17 cellular contexts compared by ENCODE assay signal in genomic region chr16:57997528-57998265, GRCh38. TPM values are rescaled to one million over a fixed set of nuclear protein-coding genes. Genes with fewer than 3 reads are reported as not detected.
A peak's percentile ranks its signal among the peaks of the same experiment; 100 is the strongest.
DNase-seq lines count a peak whose midpoint lies in the region; ATAC-seq lines count a peak whose summit lies in the region.
"Had no signal": no experiment of that assay in that cellular context is flagged by ENCODE, and none has a peak within 500 bp of the region (broad histone marks: within the 10 kb centered on the region; RNA-seq: fewer than 3 reads in every experiment).

No MANE protein-coding gene starts in this region.

- H3K79me2 ChIP-seq in mesendoderm (ENCODE audit: control insufficient read depth, insufficient read depth, low read length) = peaks cover 5% of the 10 kb centered on the region

- H2BK5ac ChIP-seq in mesendoderm (ENCODE audit: low read length) = no peak overlapping the region

- no peak overlapping the region for H4K8ac ChIP-seq in mesendoderm (ENCODE audit: low read depth, low read length)

- no peak overlapping the region for H4K5ac ChIP-seq in mesendoderm (ENCODE audit: low read length)

- H3K27me3 Mint-ChIP-seq in CD8-positive, alpha-beta memory T cell = no peaks in the 10 kb centered on the region
- H3K27me3 Mint-ChIP-seq in activated naive CD8-positive, alpha-beta T cell treated with anti-CD3 and anti-CD28 coated beads, Interleukin-2, amount 10 ng/mL, durations not matched to agents 7 days and 5 days = no peaks in the 10 kb centered on the region

- H2BK120ac ChIP-seq in mesendoderm (ENCODE audit: low read depth, low read length) = no peak overlapping the region

- H3K79me1 ChIP-seq in mesendoderm (ENCODE audit: low read length) = peaks cover 8% of the 10 kb centered on the region

- H3K9me3 Mint-ChIP-seq in CD8-positive, alpha-beta memory T cell = no peaks in the 10 kb centered on the region
- H3K9me3 Mint-ChIP-seq in activated naive CD8-positive, alpha-beta T cell treated with anti-CD3 and anti-CD28 coated beads, Interleukin-2, amount 10 ng/mL, durations not matched to agents 7 days and 5 days = no peaks in the 10 kb centered on the region
- H3K9me3 Mint-ChIP-seq: activated naive CD4-positive, alpha-beta T cell treated with anti-CD3 and anti-CD28 coated beads, Interleukin-2, amount 50 U/mL, for 72 hours had no signal

- no CpG with 5 or more reads among the region's 36 CpGs for WGBS in mesendoderm (ENCODE audit: extremely low coverage, insufficient coverage, low lambda C conversion rate)

- peak overlapping the region; percentile 86 to 96 (median 94) for H3K27ac Mint-ChIP-seq in CD8-positive, alpha-beta memory T cell
- peak overlapping the region; percentile 88 for H3K27ac Mint-ChIP-seq in activated naive CD8-positive, alpha-beta T cell treated with anti-CD3 and anti-CD28 coated beads, Interleukin-2, amount 10 ng/mL, durations not matched to agents 7 days and 5 days

- peaks cover 0 to 61% (median 0%) of the 10 kb centered on the region in 3 donors for H3K36me3 Mint-ChIP-seq in CD8-positive, alpha-beta memory T cell
- H3K36me3 Mint-ChIP-seq in activated naive CD8-positive, alpha-beta T cell treated with anti-CD3 and anti-CD28 coated beads, Interleukin-2, amount 10 ng/mL, durations not matched to agents 7 days and 5 days = peaks cover 6% of the 10 kb centered on the region
- H3K36me3 Mint-ChIP-seq: activated naive CD4-positive, alpha-beta T cell treated with anti-CD3 and anti-CD28 coated beads, Interleukin-2, amount 50 U/mL, for 72 hours had no signal

- H3K56ac ChIP-seq in mesendoderm (ENCODE audit: low read length) = peak overlapping the region; percentile 76

- H4K20me1 ChIP-seq in BLaER1 = peaks cover 72% of the 10 kb centered on the region

- CTCF ChIA-PET in CD8-positive, alpha-beta memory T cell (lab: Charles Lee) = interaction anchor here (0.6 to 4.7 kb wide), 5 partner anchors 11 to 421 kb away, joined by 4 to 36 read pairs (median 4); no protein-coding TSS in a partner anchor

- POLR2A ChIA-PET in CD8-positive, alpha-beta memory T cell (lab: Charles Lee) = interaction anchor here (2.6 kb wide), 1 partner anchor 13 kb away, joined by 9 read pairs; no protein-coding TSS in a partner anchor
- POLR2A ChIA-PET in activated naive CD8-positive, alpha-beta T cell treated with anti-CD3 and anti-CD28 coated beads, Interleukin-2, amount 10 ng/mL, durations not matched to agents 7 days and 5 days (lab: Charles Lee) = interaction anchor here (0.9 to 1.2 kb wide), 4 partner anchors 18 to 421 kb away, joined by 3 to 5 read pairs (median 4); partner anchors contain the start of gene CFAP20

- peaks cover 48% of the 10 kb centered on the region for H3K36me3 ChIP-seq in BLaER1
- peaks cover 10% of the 10 kb centered on the region for H3K36me3 ChIP-seq in CD8-positive, alpha-beta memory T cell (ENCODE audit: insufficient read depth, low read length)
- peaks cover 3% of the 10 kb centered on the region for H3K36me3 ChIP-seq in mesendoderm (ENCODE audit: control insufficient read depth, insufficient read depth, low read length)

- H3K4me2 ChIP-seq in BLaER1 (0 out of 2 replicates have a peak overlapping the region, but pooled peaks have one; percentile 99), mesendoderm (ENCODE audit: low read length) (no peak overlapping the region)

- H2AK5ac ChIP-seq in mesendoderm (ENCODE audit: low read length) = no peak overlapping the region

- no peak overlapping the region for H3K4ac ChIP-seq in mesendoderm (ENCODE audit: low read depth, low read length)

- H3K27me3 ChIP-seq in BLaER1 (no peaks in the 10 kb centered on the region), mesendoderm (ENCODE audit: insufficient read depth, low read length, poor library complexity) (no peaks in the 10 kb centered on the region)
- no peaks in the 10 kb centered on the region for H3K27me3 ChIP-seq in CD8-positive, alpha-beta memory T cell (ENCODE audit: insufficient read depth, low read length, poor library complexity, severe bottlenecking)

- no peak overlapping the region for H3K4me3 ChIP-seq in BLaER1
- H3K4me3 ChIP-seq in CD8-positive, alpha-beta memory T cell (ENCODE audit: low read length) = peak overlapping the region; percentile 57
- no peak overlapping the region for H3K4me3 ChIP-seq in mesendoderm (ENCODE audit: low read length)

- H3K27ac ChIP-seq in BLaER1 = no peak overlapping the region
- no peak overlapping the region for H3K27ac ChIP-seq in CD8-positive, alpha-beta memory T cell (ENCODE audit: low read depth, low read length)
- H3K27ac ChIP-seq in mesendoderm (ENCODE audit: low read depth, low read length) = no peak overlapping the region
- H3K27ac ChIP-seq: C4-2B had no signal

- peak in 1 of 5 donors; percentile 44 for DNase-seq in CD8-positive, alpha-beta memory T cell
- no peak for DNase-seq in activated naive CD8-positive, alpha-beta T cell treated with anti-CD3 and anti-CD28 coated beads, Interleukin-2, amount 10 ng/mL, durations not matched to agents 7 days and 5 days
- DNase-seq in mesendoderm = no peak
- no peak for DNase-seq in stimulated activated CD4-positive, alpha-beta T cell treated with anti-CD3 and anti-CD28 coated beads, Interleukin-1b, Interleukin-23, amount 100 ng/mL, for 48 hours
- no peak for DNase-seq in posterior vena cava (ENCODE audit: low spot score)
- no peak for DNase-seq in COR-L47 (lab: John Stamatoyannopoulos, UW)
- DNase-seq: caudate nucleus, NCI-H1092, SHP77 had no signal

- no peak overlapping the region for H3K18ac ChIP-seq in mesendoderm (ENCODE audit: low read length)

- H3K9ac ChIP-seq in BLaER1 (no peak overlapping the region), mesendoderm (ENCODE audit: low read length) (no peak overlapping the region)

- H3K9me3 ChIP-seq in BLaER1 = no peaks in the 10 kb centered on the region
- no peaks in the 10 kb centered on the region for H3K9me3 ChIP-seq in CD8-positive, alpha-beta memory T cell (ENCODE audit: low read length)

- H3K4me3 Mint-ChIP-seq in CD8-positive, alpha-beta memory T cell = peak overlapping the region; percentile 77 to 95 (median 87)
- H3K4me3 Mint-ChIP-seq in activated naive CD8-positive, alpha-beta T cell treated with anti-CD3 and anti-CD28 coated beads, Interleukin-2, amount 10 ng/mL, durations not matched to agents 7 days and 5 days = peak overlapping the region; percentile 84

- H2BK15ac ChIP-seq in mesendoderm (replicated peaks; ENCODE audit: low read depth) = no peak overlapping the region

- intact Hi-C loops in posterior vena cava (cut with DNase I) = loop anchor here in 1 of 2 donors (10.0 kb wide), 1 partner anchor 233 kb away; no protein-coding TSS in a partner anchor

- no peak for ATAC-seq in activated naive CD8-positive, alpha-beta T cell treated with anti-CD3 and anti-CD28 coated beads, Interleukin-2, amount 10 ng/mL, durations not matched to agents 7 days and 5 days (ENCODE audit: low read depth)
- ATAC-seq in GM19452 (IDR thresholded peaks at IDR 0.05; ENCODE audit: unreplicated experiment) = no peak

- peaks cover 58 to 82% (median 59%) of the 10 kb centered on the region in 3 donors for H3K4me1 Mint-ChIP-seq in CD8-positive, alpha-beta memory T cell
- H3K4me1 Mint-ChIP-seq in activated naive CD8-positive, alpha-beta T cell treated with anti-CD3 and anti-CD28 coated beads, Interleukin-2, amount 10 ng/mL, durations not matched to agents 7 days and 5 days = peaks cover 45% of the 10 kb centered on the region

- no peak overlapping the region for H3K23ac ChIP-seq in mesendoderm (ENCODE audit: low read length)

- H3K4me1 ChIP-seq in BLaER1 (peaks cover 46% of the 10 kb centered on the region), mesendoderm (ENCODE audit: control insufficient read depth, low read depth, low read length) (peaks cover 16% of the 10 kb centered on the region)
- peaks cover 65% of the 10 kb centered on the region for H3K4me1 ChIP-seq in CD8-positive, alpha-beta memory T cell (ENCODE audit: insufficient read depth, low read length)

RNA-seq across cellular contexts. Expression of gene ZNF319, which starts 2.8 kb away (rescaled TPM):
- total RNA-seq in CD8-positive, alpha-beta memory T cell = 10 to 100 TPM; 11.9 to 12.8 TPM
- polyA plus RNA-seq in CD8-positive, alpha-beta memory T cell = 18.5 TPM
- total RNA-seq in activated naive CD8-positive, alpha-beta T cell treated with anti-CD3 and anti-CD28 coated beads, Interleukin-2, amount 10 ng/mL, durations not matched to agents 7 days and 5 days = 10 to 100 TPM; 21.5 to 21.8 TPM
- 6.1 TPM for polyA plus RNA-seq in mesendoderm (2013, experiment 1 of 2)
- polyA plus RNA-seq in mesendoderm (2013, experiment 2 of 2) = 7.0 TPM
- total RNA-seq in posterior vena cava = 1 to 10 TPM; 7.1 to 7.5 TPM

RNA-seq across cellular contexts. Expression of gene USB1, which starts 3.5 kb away (rescaled TPM):
- total RNA-seq in CD8-positive, alpha-beta memory T cell = 10 to 100 TPM; 66.6 to 68.5 TPM
- polyA plus RNA-seq in CD8-positive, alpha-beta memory T cell = 68.1 TPM
- 10 to 100 TPM; 47.4 to 53.9 TPM for total RNA-seq in activated naive CD8-positive, alpha-beta T cell treated with anti-CD3 and anti-CD28 coated beads, Interleukin-2, amount 10 ng/mL, durations not matched to agents 7 days and 5 days
- 61.7 TPM for polyA plus RNA-seq in mesendoderm (2013, experiment 1 of 2)
- 60.1 TPM for polyA plus RNA-seq in mesendoderm (2013, experiment 2 of 2)
- total RNA-seq in posterior vena cava = 10 to 100 TPM; 34.1 to 39.0 TPM

RNA-seq across cellular contexts. Expression of gene CNGB1, which starts 26.8 kb away (rescaled TPM):
- not detected for total RNA-seq in CD8-positive, alpha-beta memory T cell
- not detected for polyA plus RNA-seq in CD8-positive, alpha-beta memory T cell
- not detected for total RNA-seq in activated naive CD8-positive, alpha-beta T cell treated with anti-CD3 and anti-CD28 coated beads, Interleukin-2, amount 10 ng/mL, durations not matched to agents 7 days and 5 days
- 0.06 TPM for polyA plus RNA-seq in mesendoderm (2013, experiment 1 of 2)
- under 0.01 TPM for polyA plus RNA-seq in mesendoderm (2013, experiment 2 of 2)
- not detected for total RNA-seq in posterior vena cava
- total RNA-seq: H1, lung microvascular endothelial cell, omental fat pad, skeletal muscle tissue had no signal
- polyA plus RNA-seq: H1 had no signal

RNA-seq across cellular contexts. Expression of gene MMP15, which starts 27.9 kb away (rescaled TPM):
- total RNA-seq in CD8-positive, alpha-beta memory T cell = 1 to 10 TPM in 1 of 2 experiments, under 1 TPM in 1; 0.97 to 1.1 TPM
- 0.16 TPM for polyA plus RNA-seq in CD8-positive, alpha-beta memory T cell
- under 1 TPM; 0.61 to 0.62 TPM for total RNA-seq in activated naive CD8-positive, alpha-beta T cell treated with anti-CD3 and anti-CD28 coated beads, Interleukin-2, amount 10 ng/mL, durations not matched to agents 7 days and 5 days
- polyA plus RNA-seq in mesendoderm (2013, experiment 1 of 2) = 20.9 TPM
- 20.0 TPM for polyA plus RNA-seq in mesendoderm (2013, experiment 2 of 2)
- 1 to 10 TPM; 4.4 to 5.8 TPM for total RNA-seq in posterior vena cava
